Comparison of ENCODE assay signal across 1 cellular context in genomic region chr19:47549341-47549768, GRCh38.
TF ChIP-seq lines count a peak whose summit lies in the region.

No MANE protein-coding gene starts in this region.

TF ChIP-seq in H1, 55 proteins besides CTCF, POLR2A, EP300 and RAD21:
- TF ChIP-seq BRCA1 (IDR thresholded peaks at IDR 0.05; ENCODE audit: low read depth, low read length) (no peak), RXRA (IDR thresholded peaks at IDR 0.05; ENCODE audit: insufficient read depth, low read depth, low read length) (no peak)
